ENCODE assay signal across 18 cellular contexts in genomic region chr4:11183358-11183745, GRCh38.
DNase-seq lines count a peak whose midpoint lies in the region; ATAC-seq, FAIRE-seq and TF ChIP-seq lines count a peak whose summit lies in the region.
"Had no signal": no experiment of that assay in that cellular context is flagged by ENCODE, and none has a peak within 500 bp of the region (broad histone marks: within the 10 kb centered on the region; RNA-seq: fewer than 3 reads in every experiment).

No MANE protein-coding gene starts in this region.

- no peak overlapping the region for H3K9ac ChIP-seq in kidney (ENCODE audit: low read length in 2 of 2)
- H3K9ac ChIP-seq: BLaER1 had no signal

- in situ Hi-C loops in astrocyte of the spinal cord (cut with HindIII; ENCODE audit: low sequenced_read_pairs) (no loop called here), GM13977 (cut with MboI; ENCODE audit: low pct_unique_long_range_greater_than_20kb, low sequenced_read_pairs, unreplicated experiment) (no loop called here)

- peak; percentile 67 for DNase-seq in MG63
- DNase-seq in astrocyte of the spinal cord (ENCODE audit: low read depth, low spot score) = peak; percentile 21
- peak; percentile 53 for DNase-seq in fibroblast of mammary gland (ENCODE audit: low read depth)
- DNase-seq in skeletal muscle cell (ENCODE audit: low read depth) = peak; percentile 0
- DNase-seq in cardiac septum (ENCODE audit: low spot score) = no peak
- no peak for DNase-seq in kidney
- no peak for DNase-seq in GM13977 (ENCODE audit: low spot score)
- DNase-seq: 8988T; Calu3; CD8-positive, alpha-beta T cell; DMS79 treated with DMSO at 0.1 percent for 48 hours; GF-D8; HCEC 1CT had no signal

- H3K36me3 ChIP-seq in MG63 (no peaks in the 10 kb centered on the region), kidney (ENCODE audit: control insufficient read depth in 1 of 2, insufficient read depth in 2 of 2, low read length in 2 of 2) (no peaks in the 10 kb centered on the region)
- H3K36me3 ChIP-seq: BLaER1 had no signal

- no peaks in the 10 kb centered on the region for H3K4me1 ChIP-seq in kidney (ENCODE audit: control insufficient read depth in 1 of 2, insufficient read depth in 1 of 2, low read depth in 1 of 2, low read length in 2 of 2)

- no peak for FAIRE-seq in kidney (lab: Jason Lieb, UNC)
- FAIRE-seq: GM19239, H54 had no signal

- intact Hi-C loops in cardiac septum (cut with DNase I) (no loop called here), kidney (cut with DNase I) (no loop called here)

- no peak for ATAC-seq in GM18873 (IDR thresholded peaks at IDR 0.05; ENCODE audit: low FRiP score, unreplicated experiment)
- ATAC-seq: CD8-positive, alpha-beta T cell; GM23338 had no signal

- no peak overlapping the region for H3K27ac ChIP-seq in kidney (ENCODE audit: low read depth in 2 of 2, low read length in 2 of 2)
- H3K27ac ChIP-seq: BLaER1 had no signal

- TF ChIP-seq CTCF in astrocyte of the spinal cord (IDR thresholded peaks at IDR 0.05; ENCODE audit: low read depth, low read length) (no peak), fibroblast of mammary gland (conservative IDR thresholded peaks at IDR 0.05; ENCODE audit: control insufficient read depth, insufficient read depth, low read depth, low read length) (no peak), kidney (IDR thresholded peaks at IDR 0.05; ENCODE audit: borderline replicate concordance, extremely low read depth, insufficient read depth) (no peak), GM13977 (IDR thresholded peaks at IDR 0.05; ENCODE audit: extremely low read depth, insufficient read depth, missing control alignments) (no peak)

- no peak overlapping the region for H3K4me3 ChIP-seq in MG63
- no peak overlapping the region for H3K4me3 ChIP-seq in astrocyte of the spinal cord (ENCODE audit: low read depth, low read length)
- H3K4me3 ChIP-seq in fibroblast of mammary gland (ENCODE audit: control insufficient read depth, low read depth, low read length) = no peak overlapping the region
- H3K4me3 ChIP-seq in skeletal muscle cell (ENCODE audit: low read depth, low read length) = no peak overlapping the region
- no peak overlapping the region for H3K4me3 ChIP-seq in kidney (ENCODE audit: low read length in 2 of 2)
- H3K4me3 ChIP-seq: BLaER1, GM23338 had no signal

- H3K9me3 ChIP-seq in MG63 (no peaks in the 10 kb centered on the region), kidney (ENCODE audit: control insufficient read depth in 1 of 2, low read length in 2 of 2) (no peaks in the 10 kb centered on the region)

- no peaks in the 10 kb centered on the region for H3K27me3 ChIP-seq in MG63
- H3K27me3 ChIP-seq: BLaER1 had no signal

Comparison
In these comparisons a context has a peak if more than half of its experiments do, and no peak if none do; other contexts are left out.
1. DNase-seq: peak in MG63 (single experiment), astrocyte of the spinal cord (single experiment), fibroblast of mammary gland (single experiment) and skeletal muscle cell (single experiment); none in cardiac septum (single experiment), kidney (single experiment) and GM13977 (single experiment).